ENCODE assay signal across 1 cellular context in the genomic region with DNA sequence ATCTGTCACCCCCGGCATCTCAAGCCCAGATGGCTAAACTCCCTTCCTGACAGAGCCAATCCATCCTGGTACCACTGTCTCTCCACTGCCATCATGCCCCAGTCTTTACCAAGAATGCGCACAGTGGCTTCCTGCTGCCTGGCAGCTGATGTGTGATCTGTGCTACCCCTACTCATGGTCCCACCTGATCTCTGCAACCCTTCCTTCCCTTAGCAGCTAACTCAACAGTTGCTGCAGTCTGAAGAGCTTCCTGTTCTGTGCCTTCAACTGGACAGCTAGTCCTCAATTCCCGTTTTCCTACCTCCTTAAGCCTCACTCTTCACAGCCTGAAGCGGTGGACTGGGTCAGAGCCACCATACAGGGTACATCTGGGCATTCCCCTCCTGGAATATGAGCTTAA.
TF ChIP-seq lines count a peak whose summit lies in the region.

No MANE protein-coding gene starts in this region.

TF ChIP-seq in H1, 55 proteins besides CTCF, POLR2A, EP300 and RAD21:
- TF ChIP-seq SIX5 (IDR thresholded peaks at IDR 0.05; ENCODE audit: low read depth, low read length) (no peak), KDM4A (IDR thresholded peaks at IDR 0.05; ENCODE audit: low read depth, low read length, severe bottlenecking) (no peak), RBBP5 (IDR thresholded peaks at IDR 0.05; ENCODE audit: borderline replicate concordance, low read depth, low read length) (no peak), CEBPB (IDR thresholded peaks at IDR 0.05; ENCODE audit: low read depth, low read length) (no peak)
